ENCODE assay signal across 22 cellular contexts in genomic region chr1:109024651-109025050, GRCh38.
"Had no signal": no experiment of that assay in that cellular context is flagged by ENCODE, and none has a peak within 500 bp of the region (broad histone marks: within the 10 kb centered on the region; RNA-seq: fewer than 3 reads in every experiment).

No MANE protein-coding gene starts in this region.

- H3K36me3 ChIP-seq: thoracic aorta had no signal

- DNase-seq: activated naive CD8-positive, alpha-beta T cell treated with anti-CD3 and anti-CD28 coated beads for 36 hours; activated T-cell treated with anti-CD3 and anti-CD28 coated beads, Interleukin-2, amount 50 U/mL, for 24 hours; amniotic stem cell; cerebellar nuclear complex; effector CD4-positive, alpha-beta T cell; hypothalamus; left cardiac atrium; mesendoderm; mucosa of descending colon; nephron progenitor cell; small intestine; stimulated activated naive CD4-positive, alpha-beta T cell treated with Interleukin-2 at 50 U/mL for 16 hours; T1000; upper lobe of left lung had no signal

- H3K27me3 ChIP-seq: upper lobe of left lung had no signal

- H3K4me3 Mint-ChIP-seq: activated naive CD8-positive, alpha-beta T cell treated with anti-CD3 and anti-CD28 coated beads for 36 hours; activated T-cell treated with anti-CD3 and anti-CD28 coated beads, Interleukin-2, amount 50 U/mL, for 24 hours; activated T-helper 17 cell treated with anti-CD3 and anti-CD28 coated beads, Interleukin-2, amount 50 U/mL, for 72 hours; dendritic cell treated with granulocyte-macrophage colony-stimulating factor and Interleukin-4, amounts not matched to agents 40 ng/mL and 50 ng/mL, for 4 days; nephron progenitor cell; T-helper 1 cell treated with Interleukin-12 subunit alpha and Interleukin-12 subunit beta and Interleukin-4 antibody, amounts not matched to agents 30 μg/mL and 1 μg/mL, for 36 hours; WTC11 had no signal

- H3K9me3 Mint-ChIP-seq: activated naive CD8-positive, alpha-beta T cell treated with anti-CD3 and anti-CD28 coated beads for 36 hours; activated T-cell treated with anti-CD3 and anti-CD28 coated beads, Interleukin-2, amount 50 U/mL, for 24 hours; activated T-helper 17 cell treated with anti-CD3 and anti-CD28 coated beads, Interleukin-2, amount 50 U/mL, for 72 hours; dendritic cell treated with granulocyte-macrophage colony-stimulating factor and Interleukin-4, amounts not matched to agents 40 ng/mL and 50 ng/mL, for 4 days; nephron progenitor cell; T-helper 1 cell treated with Interleukin-12 subunit alpha and Interleukin-12 subunit beta and Interleukin-4 antibody, amounts not matched to agents 30 μg/mL and 1 μg/mL, for 36 hours; WTC11 had no signal

- H3K36me3 Mint-ChIP-seq: WTC11 had no signal

- ATAC-seq: activated T-helper 17 cell treated with anti-CD3 and anti-CD28 coated beads, Interleukin-2, amount 50 U/mL, for 72 hours; left cardiac atrium; mucosa of descending colon; sciatic nerve; WTC11 had no signal

- H3K27me3 Mint-ChIP-seq: activated naive CD8-positive, alpha-beta T cell treated with anti-CD3 and anti-CD28 coated beads for 36 hours; activated T-cell treated with anti-CD3 and anti-CD28 coated beads, Interleukin-2, amount 50 U/mL, for 24 hours; activated T-helper 17 cell treated with anti-CD3 and anti-CD28 coated beads, Interleukin-2, amount 50 U/mL, for 72 hours; dendritic cell treated with granulocyte-macrophage colony-stimulating factor and Interleukin-4, amounts not matched to agents 40 ng/mL and 50 ng/mL, for 4 days had no signal

- H3K4me1 Mint-ChIP-seq: activated naive CD8-positive, alpha-beta T cell treated with anti-CD3 and anti-CD28 coated beads for 36 hours; activated T-helper 17 cell treated with anti-CD3 and anti-CD28 coated beads, Interleukin-2, amount 50 U/mL, for 72 hours; WTC11 had no signal

- FAIRE-seq: frontal cortex, islet of Langerhans, small intestine had no signal

- H3K4me3 ChIP-seq: mucosa of descending colon, thoracic aorta, upper lobe of left lung had no signal

- H3K9me3 ChIP-seq: mucosa of descending colon, thoracic aorta, upper lobe of left lung had no signal

- H3K27ac Mint-ChIP-seq: activated naive CD8-positive, alpha-beta T cell treated with anti-CD3 and anti-CD28 coated beads for 36 hours; activated T-cell treated with anti-CD3 and anti-CD28 coated beads, Interleukin-2, amount 50 U/mL, for 24 hours; activated T-helper 17 cell treated with anti-CD3 and anti-CD28 coated beads, Interleukin-2, amount 50 U/mL, for 72 hours; dendritic cell treated with granulocyte-macrophage colony-stimulating factor and Interleukin-4, amounts not matched to agents 40 ng/mL and 50 ng/mL, for 4 days; T-helper 1 cell treated with Interleukin-12 subunit alpha and Interleukin-12 subunit beta and Interleukin-4 antibody, amounts not matched to agents 30 μg/mL and 1 μg/mL, for 36 hours; WTC11 had no signal

- H3K27ac ChIP-seq: thoracic aorta, upper lobe of left lung had no signal

- H3K4me1 ChIP-seq: upper lobe of left lung had no signal
